Comparison of ENCODE assay signal across 1 cellular context in the genomic region with DNA sequence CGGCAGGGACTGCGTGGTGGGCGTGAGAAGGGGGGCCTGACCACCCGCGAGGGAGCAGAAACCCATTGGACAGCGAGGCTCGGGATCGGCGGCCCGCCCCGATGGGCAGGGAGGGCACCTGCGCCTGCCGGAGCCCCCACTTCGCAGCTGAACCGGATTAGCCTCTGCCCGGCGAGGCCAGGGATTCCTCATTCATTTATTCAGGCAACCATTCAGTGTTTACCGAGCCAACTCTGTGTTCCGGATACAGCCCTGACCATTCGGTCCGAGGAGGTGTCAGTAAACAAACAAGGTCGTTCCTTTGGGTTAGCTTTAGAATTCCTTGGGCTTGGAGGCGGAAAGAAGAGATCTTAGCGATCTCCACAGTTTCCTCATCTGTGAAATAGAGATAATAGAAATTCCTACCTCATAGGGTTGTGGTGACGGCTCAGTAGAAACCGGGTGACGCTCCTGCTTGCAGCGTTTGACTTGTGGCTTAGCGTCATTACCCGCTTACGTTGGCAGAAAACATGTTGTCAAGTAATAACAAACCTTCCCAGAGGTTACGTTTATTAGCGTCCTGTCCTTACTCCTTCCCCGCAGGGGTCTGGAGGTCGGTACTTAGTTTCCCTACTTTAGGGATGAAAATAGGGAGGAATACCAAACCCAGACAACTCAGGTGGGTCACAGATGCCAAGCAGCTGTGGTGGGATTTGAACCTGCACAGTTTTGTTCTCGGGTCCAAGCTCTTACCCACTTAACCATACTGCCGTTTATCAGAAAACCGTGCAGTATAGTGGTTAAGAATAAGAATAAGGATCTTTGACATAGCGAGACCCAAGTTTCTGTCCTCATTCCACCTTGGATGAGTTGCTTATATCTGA.
A peak's percentile ranks its signal among the peaks of the same experiment; 100 is the strongest.
TF ChIP-seq lines count a peak whose summit lies in the region.

No MANE protein-coding gene starts in this region.

TF ChIP-seq in K562, 482 proteins besides CTCF, POLR2A, EP300 and RAD21 (continued from another document and continues in another):
- TF ChIP-seq PHB2 (IDR thresholded peaks at IDR 0.05; ENCODE audit: low read depth): 0 out of 2 replicates have a peak, but pooled peaks have one; percentile 24
- TF ChIP-seq, protein P1, sequence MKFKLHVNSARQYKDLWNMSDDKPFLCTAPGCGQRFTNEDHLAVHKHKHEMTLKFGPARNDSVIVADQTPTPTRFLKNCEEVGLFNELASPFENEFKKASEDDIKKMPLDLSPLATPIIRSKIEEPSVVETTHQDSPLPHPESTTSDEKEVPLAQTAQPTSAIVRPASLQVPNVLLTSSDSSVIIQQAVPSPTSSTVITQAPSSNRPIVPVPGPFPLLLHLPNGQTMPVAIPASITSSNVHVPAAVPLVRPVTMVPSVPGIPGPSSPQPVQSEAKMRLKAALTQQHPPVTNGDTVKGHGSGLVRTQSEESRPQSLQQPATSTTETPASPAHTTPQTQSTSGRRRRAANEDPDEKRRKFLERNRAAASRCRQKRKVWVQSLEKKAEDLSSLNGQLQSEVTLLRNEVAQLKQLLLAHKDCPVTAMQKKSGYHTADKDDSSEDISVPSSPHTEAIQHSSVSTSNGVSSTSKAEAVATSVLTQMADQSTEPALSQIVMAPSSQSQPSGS (CRISPR knock-in tag; IDR thresholded peaks at IDR 0.05): no peak
- no peak for TF ChIP-seq PPARD (CRISPR knock-in tag; IDR thresholded peaks at IDR 0.05)
- 0 out of 2 replicates have a peak, but pooled peaks have one; percentile 31 for TF ChIP-seq ESRRB (CRISPR knock-in tag; IDR thresholded peaks at IDR 0.05; ENCODE audit: borderline replicate concordance)
- TF ChIP-seq BRD4 (IDR thresholded peaks at IDR 0.05): no peak
- TF ChIP-seq, protein P2, sequence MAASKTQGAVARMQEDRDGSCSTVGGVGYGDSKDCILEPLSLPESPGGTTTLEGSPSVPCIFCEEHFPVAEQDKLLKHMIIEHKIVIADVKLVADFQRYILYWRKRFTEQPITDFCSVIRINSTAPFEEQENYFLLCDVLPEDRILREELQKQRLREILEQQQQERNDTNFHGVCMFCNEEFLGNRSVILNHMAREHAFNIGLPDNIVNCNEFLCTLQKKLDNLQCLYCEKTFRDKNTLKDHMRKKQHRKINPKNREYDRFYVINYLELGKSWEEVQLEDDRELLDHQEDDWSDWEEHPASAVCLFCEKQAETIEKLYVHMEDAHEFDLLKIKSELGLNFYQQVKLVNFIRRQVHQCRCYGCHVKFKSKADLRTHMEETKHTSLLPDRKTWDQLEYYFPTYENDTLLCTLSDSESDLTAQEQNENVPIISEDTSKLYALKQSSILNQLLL (CRISPR knock-in tag; IDR thresholded peaks at IDR 0.05; ENCODE audit: borderline replicate concordance): no peak
- TF ChIP-seq ZNF197 (CRISPR knock-in tag; IDR thresholded peaks at IDR 0.05; ENCODE audit: low read depth): no peak; the same call in 1 of the 2 replicates
- no peak; the same call in 1 of the 2 replicates for TF ChIP-seq MAFK (IDR thresholded peaks at IDR 0.05; ENCODE audit: low read length)
- no peak for TF ChIP-seq RBM17 (IDR thresholded peaks at IDR 0.05; ENCODE audit: borderline replicate concordance, low read depth, low read length)
- TF ChIP-seq POU5F1 (IDR thresholded peaks at IDR 0.05; ENCODE audit: borderline replicate concordance, low read depth, low read length, partially characterized antibody): no peak
- no peak for TF ChIP-seq ZNF699 (CRISPR knock-in tag; IDR thresholded peaks at IDR 0.05; ENCODE audit: insufficient replicate concordance)
- TF ChIP-seq, protein P3, sequence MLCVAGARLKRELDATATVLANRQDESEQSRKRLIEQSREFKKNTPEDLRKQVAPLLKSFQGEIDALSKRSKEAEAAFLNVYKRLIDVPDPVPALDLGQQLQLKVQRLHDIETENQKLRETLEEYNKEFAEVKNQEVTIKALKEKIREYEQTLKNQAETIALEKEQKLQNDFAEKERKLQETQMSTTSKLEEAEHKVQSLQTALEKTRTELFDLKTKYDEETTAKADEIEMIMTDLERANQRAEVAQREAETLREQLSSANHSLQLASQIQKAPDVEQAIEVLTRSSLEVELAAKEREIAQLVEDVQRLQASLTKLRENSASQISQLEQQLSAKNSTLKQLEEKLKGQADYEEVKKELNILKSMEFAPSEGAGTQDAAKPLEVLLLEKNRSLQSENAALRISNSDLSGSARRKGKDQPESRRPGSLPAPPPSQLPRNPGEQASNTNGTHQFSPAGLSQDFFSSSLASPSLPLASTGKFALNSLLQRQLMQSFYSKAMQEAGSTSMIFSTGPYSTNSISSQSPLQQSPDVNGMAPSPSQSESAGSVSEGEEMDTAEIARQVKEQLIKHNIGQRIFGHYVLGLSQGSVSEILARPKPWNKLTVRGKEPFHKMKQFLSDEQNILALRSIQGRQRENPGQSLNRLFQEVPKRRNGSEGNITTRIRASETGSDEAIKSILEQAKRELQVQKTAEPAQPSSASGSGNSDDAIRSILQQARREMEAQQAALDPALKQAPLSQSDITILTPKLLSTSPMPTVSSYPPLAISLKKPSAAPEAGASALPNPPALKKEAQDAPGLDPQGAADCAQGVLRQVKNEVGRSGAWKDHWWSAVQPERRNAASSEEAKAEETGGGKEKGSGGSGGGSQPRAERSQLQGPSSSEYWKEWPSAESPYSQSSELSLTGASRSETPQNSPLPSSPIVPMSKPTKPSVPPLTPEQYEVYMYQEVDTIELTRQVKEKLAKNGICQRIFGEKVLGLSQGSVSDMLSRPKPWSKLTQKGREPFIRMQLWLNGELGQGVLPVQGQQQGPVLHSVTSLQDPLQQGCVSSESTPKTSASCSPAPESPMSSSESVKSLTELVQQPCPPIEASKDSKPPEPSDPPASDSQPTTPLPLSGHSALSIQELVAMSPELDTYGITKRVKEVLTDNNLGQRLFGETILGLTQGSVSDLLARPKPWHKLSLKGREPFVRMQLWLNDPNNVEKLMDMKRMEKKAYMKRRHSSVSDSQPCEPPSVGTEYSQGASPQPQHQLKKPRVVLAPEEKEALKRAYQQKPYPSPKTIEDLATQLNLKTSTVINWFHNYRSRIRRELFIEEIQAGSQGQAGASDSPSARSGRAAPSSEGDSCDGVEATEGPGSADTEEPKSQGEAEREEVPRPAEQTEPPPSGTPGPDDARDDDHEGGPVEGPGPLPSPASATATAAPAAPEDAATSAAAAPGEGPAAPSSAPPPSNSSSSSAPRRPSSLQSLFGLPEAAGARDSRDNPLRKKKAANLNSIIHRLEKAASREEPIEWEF (CRISPR knock-in tag; IDR thresholded peaks at IDR 0.05): no peak
- TF ChIP-seq, protein P4, sequence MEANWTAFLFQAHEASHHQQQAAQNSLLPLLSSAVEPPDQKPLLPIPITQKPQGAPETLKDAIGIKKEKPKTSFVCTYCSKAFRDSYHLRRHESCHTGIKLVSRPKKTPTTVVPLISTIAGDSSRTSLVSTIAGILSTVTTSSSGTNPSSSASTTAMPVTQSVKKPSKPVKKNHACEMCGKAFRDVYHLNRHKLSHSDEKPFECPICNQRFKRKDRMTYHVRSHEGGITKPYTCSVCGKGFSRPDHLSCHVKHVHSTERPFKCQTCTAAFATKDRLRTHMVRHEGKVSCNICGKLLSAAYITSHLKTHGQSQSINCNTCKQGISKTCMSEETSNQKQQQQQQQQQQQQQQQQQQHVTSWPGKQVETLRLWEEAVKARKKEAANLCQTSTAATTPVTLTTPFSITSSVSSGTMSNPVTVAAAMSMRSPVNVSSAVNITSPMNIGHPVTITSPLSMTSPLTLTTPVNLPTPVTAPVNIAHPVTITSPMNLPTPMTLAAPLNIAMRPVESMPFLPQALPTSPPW (CRISPR knock-in tag; IDR thresholded peaks at IDR 0.05): no peak; the same call in 1 of the 2 replicates
- no peak for TF ChIP-seq CBX8 (IDR thresholded peaks at IDR 0.05; ENCODE audit: borderline replicate concordance, extremely low read depth, low read depth, low read length, poor library complexity, severe bottlenecking)
- 0 out of 2 replicates have a peak, but pooled peaks have one; percentile 8 for TF ChIP-seq RBM14 (IDR thresholded peaks at IDR 0.05; ENCODE audit: borderline replicate concordance, insufficient read depth, low read depth, low read length)
- 0 out of 2 replicates have a peak, but pooled peaks have one; percentile 25 for TF ChIP-seq ZNF354B (CRISPR knock-in tag; IDR thresholded peaks at IDR 0.05)
- 0 out of 2 replicates have a peak, but pooled peaks have one; percentile 47 for TF ChIP-seq ZBTB17 (CRISPR knock-in tag; IDR thresholded peaks at IDR 0.05)
- TF ChIP-seq, protein P5, sequence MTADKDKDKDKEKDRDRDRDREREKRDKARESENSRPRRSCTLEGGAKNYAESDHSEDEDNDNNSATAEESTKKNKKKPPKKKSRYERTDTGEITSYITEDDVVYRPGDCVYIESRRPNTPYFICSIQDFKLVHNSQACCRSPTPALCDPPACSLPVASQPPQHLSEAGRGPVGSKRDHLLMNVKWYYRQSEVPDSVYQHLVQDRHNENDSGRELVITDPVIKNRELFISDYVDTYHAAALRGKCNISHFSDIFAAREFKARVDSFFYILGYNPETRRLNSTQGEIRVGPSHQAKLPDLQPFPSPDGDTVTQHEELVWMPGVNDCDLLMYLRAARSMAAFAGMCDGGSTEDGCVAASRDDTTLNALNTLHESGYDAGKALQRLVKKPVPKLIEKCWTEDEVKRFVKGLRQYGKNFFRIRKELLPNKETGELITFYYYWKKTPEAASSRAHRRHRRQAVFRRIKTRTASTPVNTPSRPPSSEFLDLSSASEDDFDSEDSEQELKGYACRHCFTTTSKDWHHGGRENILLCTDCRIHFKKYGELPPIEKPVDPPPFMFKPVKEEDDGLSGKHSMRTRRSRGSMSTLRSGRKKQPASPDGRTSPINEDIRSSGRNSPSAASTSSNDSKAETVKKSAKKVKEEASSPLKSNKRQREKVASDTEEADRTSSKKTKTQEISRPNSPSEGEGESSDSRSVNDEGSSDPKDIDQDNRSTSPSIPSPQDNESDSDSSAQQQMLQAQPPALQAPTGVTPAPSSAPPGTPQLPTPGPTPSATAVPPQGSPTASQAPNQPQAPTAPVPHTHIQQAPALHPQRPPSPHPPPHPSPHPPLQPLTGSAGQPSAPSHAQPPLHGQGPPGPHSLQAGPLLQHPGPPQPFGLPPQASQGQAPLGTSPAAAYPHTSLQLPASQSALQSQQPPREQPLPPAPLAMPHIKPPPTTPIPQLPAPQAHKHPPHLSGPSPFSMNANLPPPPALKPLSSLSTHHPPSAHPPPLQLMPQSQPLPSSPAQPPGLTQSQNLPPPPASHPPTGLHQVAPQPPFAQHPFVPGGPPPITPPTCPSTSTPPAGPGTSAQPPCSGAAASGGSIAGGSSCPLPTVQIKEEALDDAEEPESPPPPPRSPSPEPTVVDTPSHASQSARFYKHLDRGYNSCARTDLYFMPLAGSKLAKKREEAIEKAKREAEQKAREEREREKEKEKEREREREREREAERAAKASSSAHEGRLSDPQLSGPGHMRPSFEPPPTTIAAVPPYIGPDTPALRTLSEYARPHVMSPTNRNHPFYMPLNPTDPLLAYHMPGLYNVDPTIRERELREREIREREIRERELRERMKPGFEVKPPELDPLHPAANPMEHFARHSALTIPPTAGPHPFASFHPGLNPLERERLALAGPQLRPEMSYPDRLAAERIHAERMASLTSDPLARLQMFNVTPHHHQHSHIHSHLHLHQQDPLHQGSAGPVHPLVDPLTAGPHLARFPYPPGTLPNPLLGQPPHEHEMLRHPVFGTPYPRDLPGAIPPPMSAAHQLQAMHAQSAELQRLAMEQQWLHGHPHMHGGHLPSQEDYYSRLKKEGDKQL (CRISPR knock-in tag; IDR thresholded peaks at IDR 0.05; ENCODE audit: borderline replicate concordance): no peak
- TF ChIP-seq PYGO2 (tag; IDR thresholded peaks at IDR 0.05): no peak
- TF ChIP-seq, protein P6, sequence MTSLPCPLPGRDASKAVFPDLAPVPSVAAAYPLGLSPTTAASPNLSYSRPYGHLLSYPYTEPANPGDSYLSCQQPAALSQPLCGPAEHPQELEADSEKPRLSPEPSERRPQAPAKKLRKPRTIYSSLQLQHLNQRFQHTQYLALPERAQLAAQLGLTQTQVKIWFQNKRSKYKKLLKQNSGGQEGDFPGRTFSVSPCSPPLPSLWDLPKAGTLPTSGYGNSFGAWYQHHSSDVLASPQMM (CRISPR knock-in tag; IDR thresholded peaks at IDR 0.05): no peak
- no peak for TF ChIP-seq CHD2 (IDR thresholded peaks at IDR 0.05; ENCODE audit: low read depth, low read length)
- no peak for TF ChIP-seq YBX1 (IDR thresholded peaks at IDR 0.05)
- TF ChIP-seq RBM15 (IDR thresholded peaks at IDR 0.05; ENCODE audit: insufficient read depth, low read length): no peak
- TF ChIP-seq ZNF644 (tag; IDR thresholded peaks at IDR 0.05; ENCODE audit: low read depth): peak; percentile 63; the same call in 1 of the 2 replicates
- TF ChIP-seq, protein P7, sequence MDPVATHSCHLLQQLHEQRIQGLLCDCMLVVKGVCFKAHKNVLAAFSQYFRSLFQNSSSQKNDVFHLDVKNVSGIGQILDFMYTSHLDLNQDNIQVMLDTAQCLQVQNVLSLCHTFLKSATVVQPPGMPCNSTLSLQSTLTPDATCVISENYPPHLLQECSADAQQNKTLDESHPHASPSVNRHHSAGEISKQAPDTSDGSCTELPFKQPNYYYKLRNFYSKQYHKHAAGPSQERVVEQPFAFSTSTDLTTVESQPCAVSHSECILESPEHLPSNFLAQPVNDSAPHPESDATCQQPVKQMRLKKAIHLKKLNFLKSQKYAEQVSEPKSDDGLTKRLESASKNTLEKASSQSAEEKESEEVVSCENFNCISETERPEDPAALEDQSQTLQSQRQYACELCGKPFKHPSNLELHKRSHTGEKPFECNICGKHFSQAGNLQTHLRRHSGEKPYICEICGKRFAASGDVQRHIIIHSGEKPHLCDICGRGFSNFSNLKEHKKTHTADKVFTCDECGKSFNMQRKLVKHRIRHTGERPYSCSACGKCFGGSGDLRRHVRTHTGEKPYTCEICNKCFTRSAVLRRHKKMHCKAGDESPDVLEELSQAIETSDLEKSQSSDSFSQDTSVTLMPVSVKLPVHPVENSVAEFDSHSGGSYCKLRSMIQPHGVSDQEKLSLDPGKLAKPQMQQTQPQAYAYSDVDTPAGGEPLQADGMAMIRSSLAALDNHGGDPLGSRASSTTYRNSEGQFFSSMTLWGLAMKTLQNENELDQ (CRISPR knock-in tag; IDR thresholded peaks at IDR 0.05; ENCODE audit: borderline replicate concordance): no peak
- peak; percentile 100 for TF ChIP-seq POLR2AphosphoS2 (IDR thresholded peaks at IDR 0.05; ENCODE audit: low read length)
- no peak for TF ChIP-seq ATF1 (CRISPR knock-in tag; IDR thresholded peaks at IDR 0.05)
- peak; percentile 96 for TF ChIP-seq ATF1 (tag; IDR thresholded peaks at IDR 0.05)
- TF ChIP-seq ELF2 (CRISPR knock-in tag; IDR thresholded peaks at IDR 0.05): peak; percentile 65
- TF ChIP-seq EP400 (IDR thresholded peaks at IDR 0.05): no peak; the same call in 1 of the 2 replicates
- 0 out of 2 replicates have a peak, but pooled peaks have one; percentile 18 for TF ChIP-seq GATAD2B (IDR thresholded peaks at IDR 0.05; ENCODE audit: borderline replicate concordance)
- TF ChIP-seq ZNF174 (CRISPR knock-in tag; IDR thresholded peaks at IDR 0.05): no peak
- no peak for TF ChIP-seq POLR2G (IDR thresholded peaks at IDR 0.05; ENCODE audit: low read depth, low read length)
- no peak for TF ChIP-seq RBBP5 (IDR thresholded peaks at IDR 0.05; ENCODE audit: borderline replicate concordance, insufficient read depth, low read length, poor library complexity, severe bottlenecking)
- TF ChIP-seq ZNF41 (CRISPR knock-in tag; conservative IDR thresholded peaks at IDR 0.05): no peak; the same call in 1 of the 2 replicates
- TF ChIP-seq, protein P8, sequence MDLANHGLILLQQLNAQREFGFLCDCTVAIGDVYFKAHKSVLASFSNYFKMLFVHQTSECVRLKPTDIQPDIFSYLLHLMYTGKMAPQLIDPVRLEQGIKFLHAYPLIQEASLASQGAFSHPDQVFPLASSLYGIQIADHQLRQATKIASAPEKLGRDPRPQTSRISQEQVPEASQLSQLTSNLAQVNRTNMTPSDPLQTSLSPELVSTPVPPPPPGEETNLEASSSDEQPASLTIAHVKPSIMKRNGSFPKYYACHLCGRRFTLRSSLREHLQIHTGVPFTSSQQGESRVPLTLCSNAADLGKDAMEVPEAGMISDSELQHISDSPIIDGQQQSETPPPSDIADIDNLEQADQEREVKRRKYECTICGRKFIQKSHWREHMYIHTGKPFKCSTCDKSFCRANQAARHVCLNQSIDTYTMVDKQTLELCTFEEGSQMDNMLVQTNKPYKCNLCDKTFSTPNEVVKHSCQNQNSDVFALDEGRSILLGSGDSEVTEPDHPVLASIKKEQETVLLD (IDR thresholded peaks at IDR 0.05): no peak
